In genomic region chr15:67680645-67681044, GRCh38 we compare ENCODE assay signal across 15 cellular contexts.
A peak's percentile ranks its signal among the peaks of the same experiment; 100 is the strongest.
DNase-seq lines count a peak whose midpoint lies in the region; ATAC-seq and TF ChIP-seq lines count a peak whose summit lies in the region.
"Had no signal": no experiment of that assay in that cellular context is flagged by ENCODE, and none has a peak within 500 bp of the region (broad histone marks: within the 10 kb centered on the region; RNA-seq: fewer than 3 reads in every experiment).

No MANE protein-coding gene starts in this region.

- intact Hi-C loops in HCT116 (cut with micrococcal nuclease), result no loop called here
- intact Hi-C loops in mammary epithelial cell (cut with micrococcal nuclease), result no loop called here
- intact Hi-C loops in aorta (cut with DNase I), result no loop called here

- RAD21 ChIA-PET in HCT116 (lab: Charles Lee; ENCODE audit: low non-redundant PET in 1 of 2, low total read pairs in 2 of 2, uncharacterized antibody in 2 of 2, unreplicated experiment in 2 of 2), result no interaction called here

- H3K27me3 ChIP-seq in HCT116 (ENCODE audit: insufficient read depth, low read length) (no peaks in the 10 kb centered on the region), mammary epithelial cell (ENCODE audit: insufficient read depth, low read length) (no peaks in the 10 kb centered on the region), aorta (ENCODE audit: control insufficient read depth in 1 of 2, insufficient read depth in 2 of 2, low read length in 1 of 2) (no peaks in the 10 kb centered on the region)
- H3K27me3 ChIP-seq: ascending aorta, heart left ventricle had no signal

- TF ChIP-seq CTCF in AG10803 (conservative IDR thresholded peaks at IDR 0.05; ENCODE audit: low read length) (no peak), HCT116 (IDR thresholded peaks at IDR 0.05 in 2 of 3, conservative IDR thresholded peaks at IDR 0.05 in 1 of 3; ENCODE audit: borderline replicate concordance in 1 of 3, insufficient read depth in 1 of 3, low read depth in 2 of 3, low read length in 2 of 3) (no peak), mammary epithelial cell (conservative IDR thresholded peaks at IDR 0.05 in 1 of 2, IDR thresholded peaks at IDR 0.05 in 1 of 2; ENCODE audit: extremely low read depth in 1 of 2, insufficient read depth in 1 of 2, low read depth in 1 of 2, low read length in 2 of 2) (no peak)

- peaks cover 0 to 4% of the 10 kb centered on the region in 2 experiments; a peak in 1 of 4 replicates for H3K4me1 ChIP-seq in HCT116 (ENCODE audit: control insufficient read depth in 1 of 2, insufficient read depth in 2 of 2, low read length in 2 of 2)
- no peaks in the 10 kb centered on the region for H3K4me1 ChIP-seq in mammary epithelial cell (ENCODE audit: insufficient read depth, low read length)
- H3K4me1 ChIP-seq in aorta (ENCODE audit: control insufficient read depth in 1 of 2, insufficient read depth in 2 of 2, low read length in 2 of 2), result no peaks in the 10 kb centered on the region
- H3K4me1 ChIP-seq: ascending aorta, heart left ventricle, left ventricle myocardium inferior had no signal

- H3K79me2 ChIP-seq in HCT116 (ENCODE audit: insufficient read depth, low read length) (no peaks in the 10 kb centered on the region), mammary epithelial cell (ENCODE audit: insufficient read depth, low read length) (no peaks in the 10 kb centered on the region)

- no peaks in the 10 kb centered on the region for H3K36me3 ChIP-seq in HCT116 (ENCODE audit: control insufficient read depth in 1 of 2, insufficient read depth in 2 of 2, low read length in 2 of 2)
- peaks cover 2% of the 10 kb centered on the region for H3K36me3 ChIP-seq in mammary epithelial cell (ENCODE audit: insufficient read depth, low read length)
- H3K36me3 ChIP-seq in aorta (ENCODE audit: control insufficient read depth in 1 of 2, insufficient read depth in 2 of 2, low read length in 1 of 2), result no peaks in the 10 kb centered on the region
- H3K36me3 ChIP-seq: ascending aorta, thoracic aorta had no signal

- no TSS peak for BruUV-seq in HCT116 (replicated peaks; lab: Mats Ljungman, UMichigan)
- no TSS peak for BruUV-seq in mammary epithelial cell (replicated peaks; lab: Mats Ljungman, UMichigan)

- H3K9me2 ChIP-seq in HCT116 (ENCODE audit: insufficient read depth), result no peaks in the 10 kb centered on the region

- peaks cover 12 to 15% of the 10 kb centered on the region in 2 experiments; a peak in 1 of 4 replicates for H3K9me3 ChIP-seq in HCT116 (ENCODE audit: control insufficient read depth in 1 of 2, insufficient read depth in 1 of 2, low read depth in 1 of 2, low read length in 2 of 2)
- peaks cover 8% of the 10 kb centered on the region for H3K9me3 ChIP-seq in mammary epithelial cell (replicated peaks; ENCODE audit: insufficient read depth, low read length)
- peaks cover 2% of the 10 kb centered on the region for H3K9me3 ChIP-seq in aorta (ENCODE audit: control insufficient read depth, low read length)

- H3K4me3 ChIP-seq in AG10803 (ENCODE audit: low read length) (no peak overlapping the region), HCT116 (replicated peaks in 1 of 2; ENCODE audit: low read depth in 1 of 2, low read length in 2 of 2) (no peak overlapping the region), mammary epithelial cell (replicated peaks in 1 of 3; ENCODE audit: insufficient read depth in 1 of 3, low read depth in 2 of 3, low read length in 3 of 3) (no peak overlapping the region), aorta (ENCODE audit: low read length in 2 of 2) (no peak overlapping the region)
- H3K4me3 ChIP-seq: ascending aorta, heart left ventricle, left ventricle myocardium inferior, thoracic aorta had no signal

- peak; percentile 9 for DNase-seq in AG10803 (ENCODE audit: low read depth)
- DNase-seq in HCT116 (ENCODE audit: low read depth, low spot score), result no peak
- peak; percentile 44 for DNase-seq in NCI-H460 (ENCODE audit: extremely low read depth, low read depth)
- DNase-seq in mammary epithelial cell, result peak; percentile 1
- DNase-seq in aorta, result no peak
- no peak for DNase-seq in HPDE6-E6E7 (ENCODE audit: extremely low spot score)
- DNase-seq in activated CD8-positive, alpha-beta memory T cell treated with anti-CD3 and anti-CD28 coated beads, Interleukin-2, amount 50 U/mL, for 4 hours, result no peak
- no peak for DNase-seq in CD1c-positive myeloid dendritic cell (ENCODE audit: extremely low spot score)
- DNase-seq: CD4-positive, alpha-beta memory T cell; heart left ventricle; left ventricle myocardium inferior; NCI-H1048 had no signal

- CTCF ChIA-PET in HCT116 (lab: Charles Lee), result no interaction called here
- CTCF ChIA-PET in mammary epithelial cell (lab: Charles Lee; ENCODE audit: low non-redundant PET), result no interaction called here

- in situ Hi-C loops in mammary epithelial cell (cut with MboI; ENCODE audit: low sequenced_read_pairs in 2 of 2), result no loop called here

- TF ChIP-seq RAD21 in HCT116 (IDR thresholded peaks at IDR 0.05; ENCODE audit: low read depth), result no peak

- no peak overlapping the region for H3K4me2 ChIP-seq in HCT116 (ENCODE audit: low read length)
- H3K4me2 ChIP-seq in mammary epithelial cell (ENCODE audit: insufficient read depth, low read depth, low read length), result no peak overlapping the region

- H3K9ac ChIP-seq in HCT116 (ENCODE audit: low read length) (no peak overlapping the region), mammary epithelial cell (ENCODE audit: insufficient read depth, low read length) (no peak overlapping the region)

- ATAC-seq in HCT116 (no peak), aorta (ENCODE audit: low FRiP score) (no peak)
- ATAC-seq: heart left ventricle, Right ventricle myocardium inferior had no signal

- no peak overlapping the region for H3K27ac ChIP-seq in HCT116 (ENCODE audit: low read depth, low read length)
- H3K27ac ChIP-seq in mammary epithelial cell (ENCODE audit: insufficient read depth, low read depth, low read length), result no peak overlapping the region
- H3K27ac ChIP-seq in aorta (ENCODE audit: low read depth in 1 of 2, low read length in 2 of 2), result no peak overlapping the region
- H3K27ac ChIP-seq: ascending aorta, heart left ventricle, left ventricle myocardium inferior, thoracic aorta had no signal

- POLR2A ChIA-PET in HCT116 (lab: Charles Lee), result no interaction called here

- H4K20me1 ChIP-seq in HCT116 (ENCODE audit: insufficient read depth), result no peaks in the 10 kb centered on the region
- no peaks in the 10 kb centered on the region for H4K20me1 ChIP-seq in mammary epithelial cell (ENCODE audit: insufficient read depth, low read length)

- WGBS in mammary epithelial cell (ENCODE audit: low coverage, missing lambda C conversion rate), result 44% methylated on average over 2 of the region's 2 CpGs
- 67 to 73% methylated on average over 2 of the region's 2 CpGs for WGBS in aorta, 2 donors

- H2AFZ ChIP-seq in HCT116 (ENCODE audit: low read depth, low read length, poor library complexity, severe bottlenecking) (no peak overlapping the region), mammary epithelial cell (ENCODE audit: low read depth, low read length) (peak overlapping the region; percentile 14)

- no peak for TF ChIP-seq POLR2A in HCT116 (IDR thresholded peaks at IDR 0.05; ENCODE audit: borderline replicate concordance, extremely low read depth, insufficient read depth, insufficient read length)

- dilution Hi-C loops in mammary epithelial cell (cut with HindIII; ENCODE audit: low sequenced_read_pairs), result no loop called here

TF ChIP-seq in HCT116, 20 proteins besides CTCF, POLR2A, EP300 and RAD21:
- TF ChIP-seq CEBPB (IDR thresholded peaks at IDR 0.05; ENCODE audit: low read depth) (peak; percentile 69; the same call in 1 of the 2 replicates), ZNF274 (IDR thresholded peaks at IDR 0.05; ENCODE audit: low read depth, low read length) (no peak), FOSL1 (IDR thresholded peaks at IDR 0.05; ENCODE audit: low read depth) (no peak), POLR2AphosphoS5 (IDR thresholded peaks at IDR 0.05; ENCODE audit: low read depth, low read length) (0 out of 2 replicates have a peak, but pooled peaks have one; percentile 19), TCF7L2 (IDR thresholded peaks at IDR 0.05; ENCODE audit: borderline replicate concordance, extremely low read depth, insufficient read depth, insufficient read length) (no peak), ATF3 (IDR thresholded peaks at IDR 0.05) (peak; percentile 23; the same call in 1 of the 2 replicates), REST (IDR thresholded peaks at IDR 0.05; ENCODE audit: low read depth) (no peak)

Comparison
In these comparisons a context has a peak if more than half of its experiments do, and no peak if none do; other contexts are left out.
1. DNase-seq: peak in AG10803 (single experiment), NCI-H460 (single experiment) and mammary epithelial cell (single experiment); none in HCT116 (single experiment), aorta (0 of 2), HPDE6-E6E7 (single experiment), activated CD8-positive, alpha-beta memory T cell treated with anti-CD3 and anti-CD28 coated beads, Interleukin-2, amount 50 U/mL, for 4 hours (single experiment) and CD1c-positive myeloid dendritic cell (single experiment).